Comparison of ENCODE assay signal across 3 cellular contexts in genomic region chr2:29452036-29452435, GRCh38.
"Had no signal": no experiment of that assay in that cellular context is flagged by ENCODE, and none has a peak within 500 bp of the region (broad histone marks: within the 10 kb centered on the region; RNA-seq: fewer than 3 reads in every experiment).

No MANE protein-coding gene starts in this region.

- DNase-seq: GDM1, GF-D8 had no signal

- H3K4me3 ChIP-seq: GM12878 had no signal
